19 cellular contexts compared by ENCODE assay signal in genomic region chr5:111548312-111548930, GRCh38. TPM values are rescaled to one million over a fixed set of nuclear protein-coding genes. Genes with fewer than 3 reads are reported as not detected.
A peak's percentile ranks its signal among the peaks of the same experiment; 100 is the strongest.
DNase-seq lines count a peak whose midpoint lies in the region; FAIRE-seq and TF ChIP-seq lines count a peak whose summit lies in the region.
"Had no signal": no experiment of that assay in that cellular context is flagged by ENCODE, and none has a peak within 500 bp of the region (broad histone marks: within the 10 kb centered on the region; RNA-seq: fewer than 3 reads in every experiment).

No MANE protein-coding gene starts in this region.

- peaks cover 4% of the 10 kb centered on the region for H3K9me1 ChIP-seq in keratinocyte (ENCODE audit: control insufficient read depth, extremely low read depth, insufficient read depth, low read length)

- WGBS in tibial nerve, 2 donors: 81 to 85% methylated on average over 6 of the region's 6 CpGs

- H3K27ac Mint-ChIP-seq in activated CD4-positive, alpha-beta T cell treated with anti-CD3 and anti-CD28 coated beads, Interleukin-2, amount 10 ng/mL, durations not matched to agents 24 days and 14 days: no peak overlapping the region

- H3K27ac ChIP-seq in keratinocyte (ENCODE audit: control insufficient read depth, insufficient read depth, low read length) (no peak overlapping the region), tibial nerve (no peak overlapping the region)
- H3K27ac ChIP-seq: 22Rv1, C4-2B had no signal

- peaks cover 33% of the 10 kb centered on the region for H3K4me1 Mint-ChIP-seq in activated CD4-positive, alpha-beta T cell treated with anti-CD3 and anti-CD28 coated beads, Interleukin-2, amount 10 ng/mL, durations not matched to agents 24 days and 14 days

- TF ChIP-seq CTCF in keratinocyte (optimal IDR thresholded peaks at IDR 0.05 in 1 of 3, IDR thresholded peaks at IDR 0.05 in 1 of 3, conservative IDR thresholded peaks at IDR 0.05 in 1 of 3; ENCODE audit: extremely low read depth in 1 of 3, insufficient read depth in 2 of 3, low read length in 3 of 3) (no peak), tibial nerve (IDR thresholded peaks at IDR 0.05) (no peak)

- H3K4me2 ChIP-seq in keratinocyte (ENCODE audit: control insufficient read depth, extremely low read depth, insufficient read depth, low read depth, low read length): no peak overlapping the region
- H3K4me2 ChIP-seq: SK-N-SH had no signal

- intact Hi-C loops in activated CD4-positive, alpha-beta T cell treated with anti-CD3 and anti-CD28 coated beads, Interleukin-2, amount 10 ng/mL, durations not matched to agents 24 days and 14 days (cut with micrococcal nuclease): no loop called here

- H3K36me3 ChIP-seq in keratinocyte (ENCODE audit: control insufficient read depth in 2 of 2, extremely low read depth in 1 of 2, insufficient read depth in 2 of 2, low read length in 2 of 2) (no peaks in the 10 kb centered on the region), tibial nerve (no peaks in the 10 kb centered on the region)

- no peak for TF ChIP-seq POLR2A in tibial nerve (IDR thresholded peaks at IDR 0.05)

- H3K27me3 Mint-ChIP-seq in activated CD4-positive, alpha-beta T cell treated with anti-CD3 and anti-CD28 coated beads, Interleukin-2, amount 10 ng/mL, durations not matched to agents 24 days and 14 days: peaks cover 9% of the 10 kb centered on the region

- no peaks in the 10 kb centered on the region for H3K9me3 Mint-ChIP-seq in activated CD4-positive, alpha-beta T cell treated with anti-CD3 and anti-CD28 coated beads, Interleukin-2, amount 10 ng/mL, durations not matched to agents 24 days and 14 days

- DNase-seq in NCI-H1105 treated with DMSO at 0.1 percent for 48 hours (lab: John Stamatoyannopoulos, UW) (peak; percentile 41), NCI-H1105 (lab: John Stamatoyannopoulos, UW) (no peak), DMS79 (lab: John Stamatoyannopoulos, UW) (peak; percentile 93), NCI-H2227 treated with DMSO at 0.1 percent for 48 hours (lab: John Stamatoyannopoulos, UW) (peak; percentile 44), keratinocyte (ENCODE audit: low read depth, low spot score) (no peak), tibial nerve (ENCODE audit: low spot score in 2 of 2) (no peak)
- no peak for DNase-seq in stimulated activated CD4-positive, alpha-beta T cell treated with anti-CD3 and anti-CD28 coated beads, Interleukin-15, amount 100 ng/mL, for 24 hours
- no peak for DNase-seq in activated CD4-positive, alpha-beta T cell treated with anti-CD3 and anti-CD28 coated beads, Interleukin-2, amount 10 ng/mL, durations not matched to agents 24 days and 14 days
- DNase-seq: AML-193, GF-D8, NCI-H2171 treated with DMSO at 0.1 percent for 48 hours, OCI-M1, SHP77 treated with DMSO at 0.1 percent for 48 hours, SK-N-SH had no signal

- FAIRE-seq in keratinocyte (lab: Jason Lieb, UNC): peak; percentile 61
- FAIRE-seq: D721Med, GM12878, GM19239 had no signal

- H3K4me3 ChIP-seq in keratinocyte (ENCODE audit: control insufficient read depth in 2 of 3, extremely low read depth in 1 of 3, insufficient read depth in 2 of 3, low read depth in 1 of 3, low read length in 3 of 3) (no peak overlapping the region), tibial nerve (no peak overlapping the region)
- H3K4me3 ChIP-seq: GM12878 had no signal

- no peaks in the 10 kb centered on the region for H3K36me3 Mint-ChIP-seq in activated CD4-positive, alpha-beta T cell treated with anti-CD3 and anti-CD28 coated beads, Interleukin-2, amount 10 ng/mL, durations not matched to agents 24 days and 14 days (ENCODE audit: low read depth)

- H3K27me3 ChIP-seq in keratinocyte (ENCODE audit: control insufficient read depth, extremely low read depth, insufficient read depth, low read length) (no peaks in the 10 kb centered on the region), tibial nerve (no peaks in the 10 kb centered on the region)

- H3K4me3 Mint-ChIP-seq in activated CD4-positive, alpha-beta T cell treated with anti-CD3 and anti-CD28 coated beads, Interleukin-2, amount 10 ng/mL, durations not matched to agents 24 days and 14 days: no peak overlapping the region

- no peaks in the 10 kb centered on the region for H4K20me1 ChIP-seq in keratinocyte (ENCODE audit: control insufficient read depth, extremely low read depth, insufficient read depth, low read length)

- dilution Hi-C loops in keratinocyte (cut with MboI; ENCODE audit: extremely low pct_ligation_motif_present, low sequenced_read_pairs): no loop called here

- peaks cover 32% of the 10 kb centered on the region for H3K4me1 ChIP-seq in keratinocyte (ENCODE audit: control insufficient read depth, extremely low read depth, insufficient read depth, low read length)
- H3K4me1 ChIP-seq in tibial nerve: peaks cover 0 to 12% (median 4%) of the 10 kb centered on the region in 4 donors

- H2AFZ ChIP-seq in keratinocyte (ENCODE audit: control insufficient read depth, low read length): no peak overlapping the region

- no peaks in the 10 kb centered on the region for H3K79me2 ChIP-seq in keratinocyte (ENCODE audit: control insufficient read depth, insufficient read depth, low read length)

- no peaks in the 10 kb centered on the region for H3K9me3 ChIP-seq in keratinocyte (ENCODE audit: control insufficient read depth, low read depth, low read length)
- no peaks in the 10 kb centered on the region for H3K9me3 ChIP-seq in tibial nerve
- H3K9me3 ChIP-seq: SK-N-SH had no signal

- TF ChIP-seq EP300 in tibial nerve (IDR thresholded peaks at IDR 0.05): no peak

- H3K9ac ChIP-seq in keratinocyte (ENCODE audit: control insufficient read depth, extremely low read depth, insufficient read depth, low read length): no peak overlapping the region
- H3K9ac ChIP-seq: SK-N-SH had no signal

RNA-seq across cellular contexts. Expression of gene STARD4, which starts 36.1 kb away (rescaled TPM):
- polyA plus RNA-seq in keratinocyte: 45.3 to 86.4 TPM (median 60.1 TPM) in 3 replicates
- polyA plus RNA-seq in keratinocyte (2011; ENCODE audit: low read depth): 13.3 TPM
- 28.3 and 50.0 TPM in 2 replicates for polyA plus RNA-seq in keratinocyte (2011; cell fraction: cytosol; rRNA removed)
- polyA plus RNA-seq in keratinocyte (2011; cell fraction: nucleus; rRNA removed): 64.2 and 94.2 TPM in 2 replicates
- polyA plus RNA-seq in keratinocyte (2012; ENCODE audit: low replicate concordance): 25.0 and 51.5 TPM in 2 replicates
- polyA minus RNA-seq in keratinocyte: 30.2 to 59.1 TPM (median 34.4 TPM) in 3 replicates
- 51.8 TPM for polyA minus RNA-seq in keratinocyte (2011; cell fraction: cytosol; rRNA and poly(A)+ RNA removed)
- polyA minus RNA-seq in keratinocyte (2011; cell fraction: nucleus; rRNA and poly(A)+ RNA removed): 39.8 and 57.6 TPM in 2 replicates
- 10 to 100 TPM in 3 of 4 donors, 1 to 10 TPM in 1; 8.5 to 21.3 (median 12.1) TPM for total RNA-seq in tibial nerve
- total RNA-seq in activated CD4-positive, alpha-beta T cell treated with anti-CD3 and anti-CD28 coated beads, Interleukin-2, amount 10 ng/mL, durations not matched to agents 24 days and 14 days: 118 and 122 TPM in 2 replicates

Comparison
In these comparisons a context has a peak if more than half of its experiments do, and no peak if none do; other contexts are left out.
1. DNase-seq: peak in NCI-H1105 treated with DMSO at 0.1 percent for 48 hours (single experiment), DMS79 (single experiment) and NCI-H2227 treated with DMSO at 0.1 percent for 48 hours (single experiment); none in NCI-H1105 (single experiment), keratinocyte (single experiment), tibial nerve (0 of 2), stimulated activated CD4-positive, alpha-beta T cell treated with anti-CD3 and anti-CD28 coated beads, Interleukin-15, amount 100 ng/mL, for 24 hours (single experiment) and activated CD4-positive, alpha-beta T cell treated with anti-CD3 and anti-CD28 coated beads, Interleukin-2, amount 10 ng/mL, durations not matched to agents 24 days and 14 days (single experiment).